ENCODE assay signal across 19 cellular contexts in the genomic region with DNA sequence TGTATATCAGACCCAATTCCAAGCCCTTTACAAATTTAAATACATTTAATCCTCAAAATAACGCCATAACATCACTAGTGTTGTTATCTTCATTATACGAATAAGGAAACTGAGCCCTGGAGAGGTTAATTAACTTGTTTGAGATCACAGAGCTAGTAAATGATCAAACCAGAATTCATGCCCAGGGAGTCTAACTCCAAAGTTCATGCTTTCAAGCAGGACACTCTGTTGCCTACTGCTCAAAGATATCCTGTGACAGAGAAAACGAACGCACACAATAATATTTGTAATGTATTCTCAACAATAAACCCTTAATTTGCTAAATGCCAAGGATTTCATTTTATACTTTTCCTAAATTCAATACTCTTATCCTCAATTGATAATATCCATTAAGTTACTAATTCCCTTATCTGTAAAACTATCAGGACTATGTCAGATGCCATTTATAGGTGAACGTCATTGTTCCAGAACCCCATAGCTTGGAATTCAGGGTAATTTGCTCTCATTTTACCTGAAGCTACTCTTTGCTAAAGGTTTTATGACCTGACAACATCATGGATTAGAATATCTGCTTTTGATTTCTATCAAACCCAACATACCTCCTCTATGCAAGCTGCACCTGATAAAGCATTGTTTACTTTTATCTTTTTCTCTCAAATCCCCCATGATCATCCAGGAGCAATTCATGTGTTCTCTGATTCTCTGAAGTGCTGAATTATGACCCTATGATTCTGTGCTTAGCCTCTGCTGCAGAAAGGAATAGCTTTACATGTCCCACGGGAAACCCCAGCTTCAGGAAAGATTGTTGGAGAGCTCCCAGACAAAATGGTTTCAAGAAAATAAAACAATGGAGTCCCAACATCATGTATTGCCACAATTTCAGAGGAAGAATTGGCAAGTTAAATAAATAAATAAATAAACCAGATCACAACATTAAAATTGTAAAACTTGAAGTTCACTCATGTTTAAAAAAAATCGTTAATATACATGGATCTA.
"Had no signal": no experiment of that assay in that cellular context is flagged by ENCODE, and none has a peak within 500 bp of the region (broad histone marks: within the 10 kb centered on the region; RNA-seq: fewer than 3 reads in every experiment).

No MANE protein-coding gene starts in this region.

- H3K9me3 ChIP-seq: left ventricle myocardium inferior, thyroid gland, uterus had no signal

- H3K4me3 Mint-ChIP-seq: activated naive CD4-positive, alpha-beta T cell treated with anti-CD3 and anti-CD28 coated beads for 36 hours; activated naive CD8-positive, alpha-beta T cell treated with anti-CD3 and anti-CD28 coated beads, Interleukin-2, amount 50 U/mL, for 24 hours; memory B cell; neural crest cell; stimulated activated naive B cell treated with anti-CD40 and anti-IgM and Interleukin-4, amounts not matched to agents 10 μg/mL and 1 μg/mL and 100 μg/mL, for 72 hours had no signal

- H3K9ac ChIP-seq: parathyroid adenoma had no signal

- H3K36me3 ChIP-seq: left ventricle myocardium inferior, thyroid gland, uterus had no signal

- H3K27ac Mint-ChIP-seq: activated naive CD4-positive, alpha-beta T cell treated with anti-CD3 and anti-CD28 coated beads for 36 hours; activated naive CD8-positive, alpha-beta T cell treated with anti-CD3 and anti-CD28 coated beads, Interleukin-2, amount 50 U/mL, for 24 hours; activated T-helper 2 cell treated with anti-CD3 and anti-CD28 coated beads, Interferon-gamma antibody, Interleukin-2, Interleukin-4, amounts not matched to agents 10 μg/mL and 5 μg/mL and 100 μg/mL, durations not matched to agents 14 hours and 24 hours and 36 hours; memory B cell; stimulated activated naive B cell treated with anti-CD40 and anti-IgM and Interleukin-4, amounts not matched to agents 10 μg/mL and 1 μg/mL and 100 μg/mL, for 72 hours had no signal

- H3K36me3 Mint-ChIP-seq: stimulated activated naive B cell treated with anti-CD40 and anti-IgM and Interleukin-4, amounts not matched to agents 10 μg/mL and 1 μg/mL and 100 μg/mL, for 72 hours had no signal

- H3K27ac ChIP-seq: left ventricle myocardium inferior, parathyroid adenoma, thyroid gland, uterus had no signal

- H3K4me1 Mint-ChIP-seq: activated naive CD8-positive, alpha-beta T cell treated with anti-CD3 and anti-CD28 coated beads, Interleukin-2, amount 50 U/mL, for 24 hours; stimulated activated naive B cell treated with anti-CD40 and anti-IgM and Interleukin-4, amounts not matched to agents 10 μg/mL and 1 μg/mL and 100 μg/mL, for 72 hours had no signal

- H3K4me3 ChIP-seq: left ventricle myocardium inferior, thyroid gland, uterus had no signal

- FAIRE-seq: bronchial epithelial cell had no signal

- DNase-seq: activated naive CD4-positive, alpha-beta T cell treated with anti-CD3 and anti-CD28 coated beads for 36 hours; activated naive CD8-positive, alpha-beta T cell treated with anti-CD3 and anti-CD28 coated beads, Interleukin-2, amount 50 U/mL, for 24 hours; aorta; dermis blood vessel endothelial cell; islet precursor cell; left ventricle myocardium inferior; retina; stimulated activated CD4-positive, alpha-beta T cell treated with anti-CD3 and anti-CD28 coated beads, Interleukin-15, amount 100 ng/mL, for 24 hours; stimulated activated CD4-positive, alpha-beta T cell treated with anti-CD3 and anti-CD28 coated beads, Interleukin-4, amount 100 ng/mL, for 1 hour; stimulated activated naive B cell treated with anti-CD40 and anti-IgM and Interleukin-4, amounts not matched to agents 10 μg/mL and 1 μg/mL and 100 μg/mL, for 72 hours; T-helper 9 cell; thyroid gland; uterus had no signal

- H3K27me3 ChIP-seq: thyroid gland, uterus had no signal

- ATAC-seq: activated naive CD8-positive, alpha-beta T cell treated with anti-CD3 and anti-CD28 coated beads, Interleukin-2, amount 50 U/mL, for 24 hours; esophagus mucosa; stimulated activated naive B cell treated with anti-CD40 and anti-IgM and Interleukin-4, amounts not matched to agents 10 μg/mL and 1 μg/mL and 100 μg/mL, for 72 hours had no signal

- H3K4me1 ChIP-seq: left ventricle myocardium inferior, parathyroid adenoma, thyroid gland, uterus had no signal

- H3K9me3 Mint-ChIP-seq: activated naive CD4-positive, alpha-beta T cell treated with anti-CD3 and anti-CD28 coated beads for 36 hours; activated naive CD8-positive, alpha-beta T cell treated with anti-CD3 and anti-CD28 coated beads, Interleukin-2, amount 50 U/mL, for 24 hours; activated T-helper 2 cell treated with anti-CD3 and anti-CD28 coated beads, Interferon-gamma antibody, Interleukin-2, Interleukin-4, amounts not matched to agents 10 μg/mL and 5 μg/mL and 100 μg/mL, durations not matched to agents 14 hours and 24 hours and 36 hours; memory B cell; neural crest cell; stimulated activated naive B cell treated with anti-CD40 and anti-IgM and Interleukin-4, amounts not matched to agents 10 μg/mL and 1 μg/mL and 100 μg/mL, for 72 hours had no signal
